ENCODE assay signal across 8 cellular contexts in genomic region chr1:1833916-1834325, GRCh38. TPM values are rescaled to one million over a fixed set of nuclear protein-coding genes. Genes with fewer than 3 reads are reported as not detected.
DNase-seq lines count a peak whose midpoint lies in the region; ATAC-seq and TF ChIP-seq lines count a peak whose summit lies in the region.

No MANE protein-coding gene starts in this region.

- H3K4me3 ChIP-seq in astrocyte of the spinal cord (ENCODE audit: low read depth, low read length), result no peak overlapping the region
- no peak overlapping the region for H3K4me3 ChIP-seq in naive thymus-derived CD4-positive, alpha-beta T cell (ENCODE audit: low read length)
- H3K4me3 ChIP-seq in ovary, result no peak overlapping the region

- peaks cover 5 to 22% (median 8%) of the 10 kb centered on the region in 5 donors for H3K36me3 Mint-ChIP-seq in naive thymus-derived CD4-positive, alpha-beta T cell

- in situ Hi-C loops in astrocyte of the spinal cord (cut with HindIII; ENCODE audit: low sequenced_read_pairs), result no loop called here

- intact Hi-C loops in naive thymus-derived CD4-positive, alpha-beta T cell (cut with micrococcal nuclease), result no loop called here
- intact Hi-C loops in ovary (cut with DNase I), result no loop called here

- peak; percentile 41 for ATAC-seq in HG02610 (IDR thresholded peaks at IDR 0.05; ENCODE audit: unreplicated experiment)
- no peak for ATAC-seq in naive thymus-derived CD4-positive, alpha-beta T cell

- no peak overlapping the region for H3K4me3 Mint-ChIP-seq in naive thymus-derived CD4-positive, alpha-beta T cell

- CTCF ChIA-PET in GM10248 (lab: Yijun Ruan, JAX), result interaction anchor here (0.8 kb wide), 1 partner anchor 25 kb away, joined by 3 read pairs; no protein-coding TSS in a partner anchor
- CTCF ChIA-PET in naive thymus-derived CD4-positive, alpha-beta T cell (lab: Charles Lee), result no interaction called here

- no peaks in the 10 kb centered on the region for H3K9me3 ChIP-seq in naive thymus-derived CD4-positive, alpha-beta T cell (ENCODE audit: control insufficient read depth in 2 of 3, low read length in 3 of 3)
- no peaks in the 10 kb centered on the region for H3K9me3 ChIP-seq in ovary

- no peaks in the 10 kb centered on the region for H3K9me3 Mint-ChIP-seq in naive thymus-derived CD4-positive, alpha-beta T cell

- DNase-seq in GM10248 (ENCODE audit: extremely low spot score), result peak; percentile 40
- DNase-seq in astrocyte of the spinal cord (ENCODE audit: low read depth, low spot score), result peak; percentile 43
- DNase-seq in naive thymus-derived CD4-positive, alpha-beta T cell, result no peak
- DNase-seq in middle frontal gyrus (ENCODE audit: extremely low spot score, low spot score), result no peak
- DNase-seq in LoVo (ENCODE audit: low spot score), result no peak
- DNase-seq in ovary, result no peak
- no peak for DNase-seq in ecto neural progenitor cell (ENCODE audit: low spot score)

- no peaks in the 10 kb centered on the region for H3K27me3 Mint-ChIP-seq in naive thymus-derived CD4-positive, alpha-beta T cell

- H3K27ac Mint-ChIP-seq in naive thymus-derived CD4-positive, alpha-beta T cell, result peak overlapping the region in 6 of 9 donors; percentile 35 to 78 (median 51)

- TF ChIP-seq CTCF in GM10248 (IDR thresholded peaks at IDR 0.05; ENCODE audit: control extremely low read depth, extremely low read depth, low read depth, missing control alignments) (no peak), astrocyte of the spinal cord (IDR thresholded peaks at IDR 0.05; ENCODE audit: low read depth, low read length) (no peak), ovary (IDR thresholded peaks at IDR 0.05) (no peak)

- POLR2A ChIA-PET in GM10248 (lab: Yijun Ruan, JAX), result no interaction called here
- POLR2A ChIA-PET in naive thymus-derived CD4-positive, alpha-beta T cell (lab: Charles Lee), result no interaction called here

- H3K4me1 Mint-ChIP-seq in naive thymus-derived CD4-positive, alpha-beta T cell, result peaks cover 14 to 40% (median 32%) of the 10 kb centered on the region in 7 donors

- H3K27ac ChIP-seq in naive thymus-derived CD4-positive, alpha-beta T cell (ENCODE audit: low read depth, low read length), result no peak overlapping the region
- no peak overlapping the region for H3K27ac ChIP-seq in ovary

- no peaks in the 10 kb centered on the region for H3K4me1 ChIP-seq in naive thymus-derived CD4-positive, alpha-beta T cell (ENCODE audit: control insufficient read depth in 2 of 2, insufficient read depth in 2 of 2, low read length in 2 of 2)
- H3K4me1 ChIP-seq in ovary (ENCODE audit: insufficient read depth), result peaks cover 14% of the 10 kb centered on the region

- no peak for TF ChIP-seq POLR2A in ovary (IDR thresholded peaks at IDR 0.05)

- H3K36me3 ChIP-seq in naive thymus-derived CD4-positive, alpha-beta T cell (ENCODE audit: control insufficient read depth in 2 of 3, insufficient read depth in 3 of 3, low read length in 3 of 3), result peaks cover 0 to 42% (median 8%) of the 10 kb centered on the region in 3 experiments
- no peaks in the 10 kb centered on the region for H3K36me3 ChIP-seq in ovary

- no peaks in the 10 kb centered on the region for H3K27me3 ChIP-seq in naive thymus-derived CD4-positive, alpha-beta T cell (ENCODE audit: control insufficient read depth in 2 of 2, insufficient read depth in 2 of 2, low read length in 2 of 2)
- no peaks in the 10 kb centered on the region for H3K27me3 ChIP-seq in ovary

- 29 to 47% (median 35%) methylated on average over 6 of the region's 6 CpGs for WGBS in ovary, 3 donors

- TF ChIP-seq EP300 in ovary (IDR thresholded peaks at IDR 0.05), result no peak

RNA-seq across cellular contexts. Expression of gene NADK, which starts 55.7 kb away (rescaled TPM):
- total RNA-seq in naive thymus-derived CD4-positive, alpha-beta T cell, result 100 to 1,000 TPM in 1 of 5 experiments, 10 to 100 TPM in 4; 45.2 to 115 (median 50.3) TPM
- polyA plus RNA-seq in naive thymus-derived CD4-positive, alpha-beta T cell, result 10 to 100 TPM; 14.7 to 24.0 TPM
- total RNA-seq in ovary, result 10 to 100 TPM; 45.1 to 76.0 (median 62.7) TPM
- 10 to 100 TPM; 21.8 to 57.0 TPM for polyA plus RNA-seq in ovary

RNA-seq across cellular contexts. Expression of gene GNB1, which starts 57.0 kb away (rescaled TPM):
- total RNA-seq in naive thymus-derived CD4-positive, alpha-beta T cell, result 100 to 1,000 TPM; 170 to 358 (median 246) TPM
- 10 to 100 TPM; 48.1 to 62.3 TPM for polyA plus RNA-seq in naive thymus-derived CD4-positive, alpha-beta T cell
- 100 to 1,000 TPM in 6 of 7 donors, 10 to 100 TPM in 1; 92.9 to 314 (median 255) TPM for total RNA-seq in ovary
- polyA plus RNA-seq in ovary, result 100 to 1,000 TPM; 137 to 262 TPM

Comparison
In these comparisons a context has a peak if more than half of its experiments do, and no peak if none do; other contexts are left out.
1. DNase-seq: peak in GM10248 (single experiment) and astrocyte of the spinal cord (single experiment); none in naive thymus-derived CD4-positive, alpha-beta T cell (0 of 9), middle frontal gyrus (single experiment), LoVo (single experiment), ovary (0 of 5) and ecto neural progenitor cell (single experiment).